ENCODE assay signal across 26 cellular contexts in the genomic region with DNA sequence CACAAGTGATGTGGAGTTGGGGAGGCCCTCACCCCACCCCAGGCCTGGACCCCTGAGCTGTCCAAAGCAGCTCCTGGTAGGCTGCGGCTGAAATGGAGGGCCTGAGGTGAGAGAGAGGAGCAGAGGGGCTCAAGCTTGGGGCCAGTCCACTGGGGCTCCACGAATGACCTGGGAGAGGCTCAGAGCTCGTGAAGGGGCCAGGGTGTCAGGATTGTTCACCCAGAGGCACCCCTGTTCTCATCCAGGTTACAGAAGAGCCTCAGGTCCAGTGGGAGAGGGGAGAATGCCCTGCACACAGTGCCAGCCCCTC.
"Had no signal": no experiment of that assay in that cellular context is flagged by ENCODE, and none has a peak within 500 bp of the region (broad histone marks: within the 10 kb centered on the region; RNA-seq: fewer than 3 reads in every experiment).

No MANE protein-coding gene starts in this region.

- H3K27ac Mint-ChIP-seq: activated CD4-positive, alpha-beta T cell treated with anti-CD3 and anti-CD28 coated beads, Interleukin-2, amount 10 ng/mL, durations not matched to agents 7 days and 5 days; activated naive CD8-positive, alpha-beta T cell treated with anti-CD3 and anti-CD28 coated beads, Interleukin-2, amount 50 U/mL, for 24 hours; activated T-helper 17 cell treated with anti-CD3 and anti-CD28 coated beads, Interleukin-2, amount 50 U/mL, for 72 hours; brain; endodermal cell; stimulated activated naive B cell treated with anti-CD40 and anti-IgM and Interleukin-4, amounts not matched to agents 10 μg/mL and 1 μg/mL and 100 μg/mL, for 72 hours; T-helper 2 cell treated with Interferon-gamma antibody and Interleukin-4, amounts not matched to agents 5 μg/mL and 100 μg/mL, for 36 hours; WTC11 had no signal

- H3K4me3 ChIP-seq: ovary, psoas muscle, SK-N-MC, transverse colon had no signal

- H3K4me1 Mint-ChIP-seq: activated naive CD8-positive, alpha-beta T cell treated with anti-CD3 and anti-CD28 coated beads, Interleukin-2, amount 50 U/mL, for 24 hours; activated T-helper 17 cell treated with anti-CD3 and anti-CD28 coated beads, Interleukin-2, amount 50 U/mL, for 72 hours; brain; stimulated activated naive B cell treated with anti-CD40 and anti-IgM and Interleukin-4, amounts not matched to agents 10 μg/mL and 1 μg/mL and 100 μg/mL, for 72 hours had no signal

- H3K9me3 ChIP-seq: ovary, psoas muscle, transverse colon had no signal

- H3K4me1 ChIP-seq: psoas muscle, transverse colon had no signal

- FAIRE-seq: colon, small intestine, TTC549 had no signal

- H3K27me3 ChIP-seq: ovary, transverse colon had no signal

- H3K36me3 Mint-ChIP-seq: brain; stimulated activated naive B cell treated with anti-CD40 and anti-IgM and Interleukin-4, amounts not matched to agents 10 μg/mL and 1 μg/mL and 100 μg/mL, for 72 hours; WTC11 had no signal

- H3K36me3 ChIP-seq: ovary, transverse colon had no signal

- DNase-seq: activated CD4-positive, alpha-beta T cell treated with anti-CD3 and anti-CD28 coated beads, Interleukin-2, amount 10 ng/mL, durations not matched to agents 7 days and 5 days; activated naive CD4-positive, alpha-beta T cell treated with Interleukin-2 at 50 U/mL for 16 hours; activated naive CD8-positive, alpha-beta T cell treated with anti-CD3 and anti-CD28 coated beads, Interleukin-2, amount 50 U/mL, for 24 hours; anterior cingulate cortex; caudate nucleus; foreskin fibroblast; hypothalamus; small intestine; stimulated activated CD4-positive, alpha-beta T cell treated with anti-CD3 and anti-CD28 coated beads, Interleukin-4, amount 100 ng/mL, for 1 hour; stimulated activated naive B cell treated with anti-CD40 and anti-IgM and Interleukin-4, amounts not matched to agents 10 μg/mL and 1 μg/mL and 100 μg/mL, for 72 hours; substantia nigra had no signal

- ATAC-seq: activated T-helper 17 cell treated with anti-CD3 and anti-CD28 coated beads, Interleukin-2, amount 50 U/mL, for 72 hours; left lobe of liver; psoas muscle; right cardiac atrium; stimulated activated naive B cell treated with anti-CD40 and anti-IgM and Interleukin-4, amounts not matched to agents 10 μg/mL and 1 μg/mL and 100 μg/mL, for 72 hours had no signal

- H3K27ac ChIP-seq: epithelial cell of prostate, ovary, psoas muscle, SK-N-MC, transverse colon had no signal

- H3K9me3 Mint-ChIP-seq: activated CD4-positive, alpha-beta T cell treated with anti-CD3 and anti-CD28 coated beads, Interleukin-2, amount 10 ng/mL, durations not matched to agents 7 days and 5 days; activated naive CD8-positive, alpha-beta T cell treated with anti-CD3 and anti-CD28 coated beads, Interleukin-2, amount 50 U/mL, for 24 hours; activated T-helper 17 cell treated with anti-CD3 and anti-CD28 coated beads, Interleukin-2, amount 50 U/mL, for 72 hours; brain; endodermal cell; neural crest cell; stimulated activated naive B cell treated with anti-CD40 and anti-IgM and Interleukin-4, amounts not matched to agents 10 μg/mL and 1 μg/mL and 100 μg/mL, for 72 hours; T-helper 2 cell treated with Interferon-gamma antibody and Interleukin-4, amounts not matched to agents 5 μg/mL and 100 μg/mL, for 36 hours; WTC11 had no signal

- H3K27me3 Mint-ChIP-seq: activated CD4-positive, alpha-beta T cell treated with anti-CD3 and anti-CD28 coated beads, Interleukin-2, amount 10 ng/mL, durations not matched to agents 7 days and 5 days; activated naive CD8-positive, alpha-beta T cell treated with anti-CD3 and anti-CD28 coated beads, Interleukin-2, amount 50 U/mL, for 24 hours; activated T-helper 17 cell treated with anti-CD3 and anti-CD28 coated beads, Interleukin-2, amount 50 U/mL, for 72 hours; stimulated activated naive B cell treated with anti-CD40 and anti-IgM and Interleukin-4, amounts not matched to agents 10 μg/mL and 1 μg/mL and 100 μg/mL, for 72 hours had no signal

- H3K4me3 Mint-ChIP-seq: activated CD4-positive, alpha-beta T cell treated with anti-CD3 and anti-CD28 coated beads, Interleukin-2, amount 10 ng/mL, durations not matched to agents 7 days and 5 days; activated naive CD8-positive, alpha-beta T cell treated with anti-CD3 and anti-CD28 coated beads, Interleukin-2, amount 50 U/mL, for 24 hours; activated T-helper 17 cell treated with anti-CD3 and anti-CD28 coated beads, Interleukin-2, amount 50 U/mL, for 72 hours; brain; endodermal cell; neural crest cell; stimulated activated naive B cell treated with anti-CD40 and anti-IgM and Interleukin-4, amounts not matched to agents 10 μg/mL and 1 μg/mL and 100 μg/mL, for 72 hours; T-helper 2 cell treated with Interferon-gamma antibody and Interleukin-4, amounts not matched to agents 5 μg/mL and 100 μg/mL, for 36 hours; WTC11 had no signal
